Comparison of ENCODE assay signal across 8 cellular contexts in genomic region chr17:75877752-75878173, GRCh38. TPM values are rescaled to one million over a fixed set of nuclear protein-coding genes. Genes with fewer than 3 reads are reported as not detected.
A peak's percentile ranks its signal among the peaks of the same experiment; 100 is the strongest.
DNase-seq lines count a peak whose midpoint lies in the region; ATAC-seq, FAIRE-seq and TF ChIP-seq lines count a peak whose summit lies in the region.

No MANE protein-coding gene starts in this region.

- no peak for TF ChIP-seq POLR2A in endothelial cell of umbilical vein (IDR thresholded peaks at IDR 0.05; ENCODE audit: low read depth, low read length)

- intact Hi-C loops in endothelial cell of umbilical vein (cut with micrococcal nuclease), result loop anchor here (1.0 to 2.0 kb wide), 7 partner anchors 19 to 98 kb away; partner anchors contain the start of genes MRPL38, TRIM65, UNC13D and UNK

- no peaks in the 10 kb centered on the region for H3K9me1 ChIP-seq in endothelial cell of umbilical vein (replicated peaks; ENCODE audit: control insufficient read depth, extremely low read depth, insufficient read depth, low read length)

- H3K4me2 ChIP-seq in endothelial cell of umbilical vein (ENCODE audit: insufficient read depth, low read length), result peak overlapping the region; percentile 14

- H3K9me3 ChIP-seq in endothelial cell of umbilical vein (replicated peaks; ENCODE audit: control insufficient read depth, insufficient read depth, low read length) (no peaks in the 10 kb centered on the region), mucosa of rectum (ENCODE audit: control insufficient read depth in 2 of 2, low read length in 2 of 2) (no peaks in the 10 kb centered on the region)

- FAIRE-seq in endothelial cell of umbilical vein (lab: Jason Lieb, UNC), result peak; percentile 42

- CTCF ChIA-PET in endothelial cell of umbilical vein (lab: Charles Lee), result interaction anchor here (0.6 to 10.3 kb wide), 17 partner anchors 10 to 113 kb away, joined by 3 to 241 read pairs (median 5); partner anchors contain the start of genes GALK1, TRIM65, UNC13D and WBP2

- no peaks in the 10 kb centered on the region for H4K20me1 ChIP-seq in endothelial cell of umbilical vein (replicated peaks; ENCODE audit: control insufficient read depth, extremely low read depth, insufficient read depth, low read length)

- H3K4me3 ChIP-seq in endothelial cell of umbilical vein (replicated peaks in 1 of 3; ENCODE audit: insufficient read depth in 1 of 3, low read depth in 1 of 3, low read length in 3 of 3) (peak overlapping the region; percentile 1 to 67 (median 66)), mucosa of rectum (ENCODE audit: low read length in 2 of 2) (peak overlapping the region; percentile 84 to 85)

- H3K27ac ChIP-seq in endothelial cell of umbilical vein (ENCODE audit: insufficient read depth, low read depth, low read length) (peak overlapping the region; percentile 70), mucosa of rectum (ENCODE audit: low read depth in 2 of 2, low read length in 2 of 2) (peak overlapping the region; percentile 95 to 97)

- H3K27me3 ChIP-seq in endothelial cell of umbilical vein (ENCODE audit: control insufficient read depth in 2 of 2, insufficient read depth in 2 of 2, low read length in 2 of 2) (no peaks in the 10 kb centered on the region), mucosa of rectum (ENCODE audit: control insufficient read depth in 2 of 2, insufficient read depth in 2 of 2, low read length in 2 of 2) (no peaks in the 10 kb centered on the region)

- peak; percentile 55 for DNase-seq in DMS53 treated with DMSO at 0.1 percent for 48 hours (lab: John Stamatoyannopoulos, UW; ENCODE audit: unreplicated experiment)
- peak; percentile 80 for DNase-seq in NCI-H82 (lab: John Stamatoyannopoulos, UW)
- DNase-seq in activated T-cell treated with anti-CD3 and anti-CD28 coated beads for 24 hours (ENCODE audit: low read depth), result peak; percentile 50
- peak; percentile 74 for DNase-seq in endothelial cell of umbilical vein (ENCODE audit: low read depth, low spot score)
- DNase-seq in stimulated activated naive CD8-positive, alpha-beta T cell treated with anti-CD3 and anti-CD28 coated beads, Interleukin-15, Interleukin-2, amounts not matched to agents 100 U/mL and 50 U/mL, for 24 hours, result peak; percentile 75

- TF ChIP-seq CTCF in endothelial cell of umbilical vein (IDR thresholded peaks at IDR 0.05; ENCODE audit: extremely low read depth in 1 of 2, insufficient read depth in 1 of 2, low read depth in 1 of 2, low read length in 2 of 2), result peak; percentile 33 to 66

- BruUV-seq in endothelial cell of umbilical vein (replicated peaks; lab: Mats Ljungman, UMichigan), result no TSS peak

- H3K36me3 ChIP-seq in endothelial cell of umbilical vein (ENCODE audit: control insufficient read depth in 2 of 2, extremely low read depth in 1 of 2, insufficient read depth in 2 of 2, low read length in 2 of 2), result peaks cover 3 to 18% of the 10 kb centered on the region in 2 experiments
- H3K36me3 ChIP-seq in mucosa of rectum (ENCODE audit: control insufficient read depth in 2 of 2, insufficient read depth in 2 of 2, low read length in 2 of 2), result peaks cover 5 to 7% of the 10 kb centered on the region in 2 donors

- peaks cover 6% of the 10 kb centered on the region for H3K79me2 ChIP-seq in endothelial cell of umbilical vein (ENCODE audit: control insufficient read depth, insufficient read depth, low read length)

- H3K4me1 ChIP-seq in endothelial cell of umbilical vein (ENCODE audit: control insufficient read depth, extremely low read depth, insufficient read depth, low read length), result peaks cover 34% of the 10 kb centered on the region
- peaks cover 33% of the 10 kb centered on the region in 2 donors for H3K4me1 ChIP-seq in mucosa of rectum (ENCODE audit: control insufficient read depth in 2 of 2, insufficient read depth in 2 of 2, low read length in 2 of 2)

- ATAC-seq in HG02884 (IDR thresholded peaks at IDR 0.05; ENCODE audit: unreplicated experiment) (peak; percentile 55), GM21360 (IDR thresholded peaks at IDR 0.05; ENCODE audit: unreplicated experiment) (no peak)
- ATAC-seq in stimulated activated naive CD8-positive, alpha-beta T cell treated with anti-CD3 and anti-CD28 coated beads, Interleukin-15, Interleukin-2, amounts not matched to agents 100 U/mL and 50 U/mL, for 24 hours, result peak; percentile 78

- H3K9ac ChIP-seq in endothelial cell of umbilical vein (replicated peaks; ENCODE audit: extremely low read depth, insufficient read depth, low read length), result peak overlapping the region; percentile 82
- peak overlapping the region; percentile 66 to 87 for H3K9ac ChIP-seq in mucosa of rectum (ENCODE audit: low read depth in 1 of 2, low read length in 2 of 2)

- H2AFZ ChIP-seq in endothelial cell of umbilical vein (ENCODE audit: low read depth, low read length), result peak overlapping the region; percentile 11

- POLR2A ChIA-PET in endothelial cell of umbilical vein (lab: Charles Lee), result interaction anchor here (0.7 to 3.0 kb wide), 2 partner anchors 14 to 19 kb away, joined by 3 to 17 read pairs; no protein-coding TSS in a partner anchor

- dilution Hi-C loops in endothelial cell of umbilical vein (cut with MboI; ENCODE audit: extremely low pct_ligation_motif_present, low sequenced_read_pairs), result no loop called here

TF ChIP-seq in endothelial cell of umbilical vein, 7 proteins besides CTCF, POLR2A, EP300 and RAD21:
- peak; percentile 45 for TF ChIP-seq MAX (IDR thresholded peaks at IDR 0.05; ENCODE audit: insufficient read depth, insufficient read length)
- TF ChIP-seq EZH2 (IDR thresholded peaks at IDR 0.05; ENCODE audit: borderline replicate concordance, low read depth, low read length, severe bottlenecking), result no peak
- TF ChIP-seq JUN (IDR thresholded peaks at IDR 0.05; ENCODE audit: borderline replicate concordance, insufficient read depth, insufficient read length, low read depth), result no peak

RNA-seq across cellular contexts. Expression of gene TRIM47, which starts 0.6 kb away (rescaled TPM):
- total RNA-seq in endothelial cell of umbilical vein, result 56.7 and 67.7 TPM in 2 replicates
- 75.1 and 85.3 TPM in 2 replicates for polyA plus RNA-seq in endothelial cell of umbilical vein
- polyA plus RNA-seq in endothelial cell of umbilical vein (2011; cell fraction: cytosol; rRNA removed), result 36.1 and 45.2 TPM in 2 replicates
- 92.7 and 117 TPM in 2 replicates for polyA plus RNA-seq in endothelial cell of umbilical vein (2011; cell fraction: nucleus; rRNA removed)
- 38.5 and 58.5 TPM in 2 replicates for polyA plus RNA-seq in endothelial cell of umbilical vein (2012)
- 42.0 and 46.2 TPM in 2 replicates for polyA minus RNA-seq in endothelial cell of umbilical vein
- 17.7 TPM for polyA minus RNA-seq in endothelial cell of umbilical vein (2011; cell fraction: cytosol; rRNA and poly(A)+ RNA removed)
- polyA minus RNA-seq in endothelial cell of umbilical vein (2011; cell fraction: nucleus; rRNA and poly(A)+ RNA removed), result 41.4 and 72.3 TPM in 2 replicates

RNA-seq across cellular contexts. Expression of gene TRIM65, which starts 19.0 kb away (rescaled TPM):
- total RNA-seq in endothelial cell of umbilical vein, result 28.1 and 33.5 TPM in 2 replicates
- polyA plus RNA-seq in endothelial cell of umbilical vein, result 18.6 and 19.3 TPM in 2 replicates
- polyA plus RNA-seq in endothelial cell of umbilical vein (2011; cell fraction: cytosol; rRNA removed), result 13.3 and 16.1 TPM in 2 replicates
- 15.9 and 16.9 TPM in 2 replicates for polyA plus RNA-seq in endothelial cell of umbilical vein (2011; cell fraction: nucleus; rRNA removed)
- polyA plus RNA-seq in endothelial cell of umbilical vein (2012), result 18.0 and 25.3 TPM in 2 replicates
- 10.9 and 12.8 TPM in 2 replicates for polyA minus RNA-seq in endothelial cell of umbilical vein
- 14.5 TPM for polyA minus RNA-seq in endothelial cell of umbilical vein (2011; cell fraction: cytosol; rRNA and poly(A)+ RNA removed)
- polyA minus RNA-seq in endothelial cell of umbilical vein (2011; cell fraction: nucleus; rRNA and poly(A)+ RNA removed), result 5.7 and 6.3 TPM in 2 replicates

RNA-seq across cellular contexts. Expression of gene WBP2, which starts 22.6 kb away (rescaled TPM):
- 120 and 126 TPM in 2 replicates for total RNA-seq in endothelial cell of umbilical vein
- polyA plus RNA-seq in endothelial cell of umbilical vein, result 81.5 and 104 TPM in 2 replicates
- polyA plus RNA-seq in endothelial cell of umbilical vein (2011; cell fraction: cytosol; rRNA removed), result 35.6 and 46.5 TPM in 2 replicates
- 76.5 and 76.7 TPM in 2 replicates for polyA plus RNA-seq in endothelial cell of umbilical vein (2011; cell fraction: nucleus; rRNA removed)
- 99.5 and 124 TPM in 2 replicates for polyA plus RNA-seq in endothelial cell of umbilical vein (2012)
- 71.7 and 72.7 TPM in 2 replicates for polyA minus RNA-seq in endothelial cell of umbilical vein
- 28.6 TPM for polyA minus RNA-seq in endothelial cell of umbilical vein (2011; cell fraction: cytosol; rRNA and poly(A)+ RNA removed)
- 52.0 and 56.1 TPM in 2 replicates for polyA minus RNA-seq in endothelial cell of umbilical vein (2011; cell fraction: nucleus; rRNA and poly(A)+ RNA removed)

RNA-seq across cellular contexts. Expression of gene MRPL38, which starts 26.9 kb away (rescaled TPM):
- 93.8 and 94.4 TPM in 2 replicates for total RNA-seq in endothelial cell of umbilical vein
- 82.7 and 100 TPM in 2 replicates for polyA plus RNA-seq in endothelial cell of umbilical vein
- polyA plus RNA-seq in endothelial cell of umbilical vein (2011; cell fraction: cytosol; rRNA removed), result 38.2 and 44.1 TPM in 2 replicates
- polyA plus RNA-seq in endothelial cell of umbilical vein (2011; cell fraction: nucleus; rRNA removed), result 132 and 146 TPM in 2 replicates
- polyA plus RNA-seq in endothelial cell of umbilical vein (2012), result 43.0 and 51.9 TPM in 2 replicates
- 35.1 and 57.6 TPM in 2 replicates for polyA minus RNA-seq in endothelial cell of umbilical vein
- 85.2 TPM for polyA minus RNA-seq in endothelial cell of umbilical vein (2011; cell fraction: cytosol; rRNA and poly(A)+ RNA removed)
- 37.6 and 39.5 TPM in 2 replicates for polyA minus RNA-seq in endothelial cell of umbilical vein (2011; cell fraction: nucleus; rRNA and poly(A)+ RNA removed)

RNA-seq across cellular contexts. Expression of gene UNC13D, which starts 33.6 kb away (rescaled TPM):
- 7.1 and 14.9 TPM in 2 replicates for total RNA-seq in endothelial cell of umbilical vein
- 6.9 and 7.7 TPM in 2 replicates for polyA plus RNA-seq in endothelial cell of umbilical vein
- polyA plus RNA-seq in endothelial cell of umbilical vein (2011; cell fraction: cytosol; rRNA removed), result 3.3 and 4.8 TPM in 2 replicates
- polyA plus RNA-seq in endothelial cell of umbilical vein (2011; cell fraction: nucleus; rRNA removed), result 24.6 and 25.1 TPM in 2 replicates
- polyA plus RNA-seq in endothelial cell of umbilical vein (2012), result 2.2 and 3.1 TPM in 2 replicates
- polyA minus RNA-seq in endothelial cell of umbilical vein, result 6.7 and 7.4 TPM in 2 replicates
- 62.6 TPM for polyA minus RNA-seq in endothelial cell of umbilical vein (2011; cell fraction: cytosol; rRNA and poly(A)+ RNA removed)
- 7.5 and 14.8 TPM in 2 replicates for polyA minus RNA-seq in endothelial cell of umbilical vein (2011; cell fraction: nucleus; rRNA and poly(A)+ RNA removed)
